7 cellular contexts compared by ENCODE assay signal in the genomic region with DNA sequence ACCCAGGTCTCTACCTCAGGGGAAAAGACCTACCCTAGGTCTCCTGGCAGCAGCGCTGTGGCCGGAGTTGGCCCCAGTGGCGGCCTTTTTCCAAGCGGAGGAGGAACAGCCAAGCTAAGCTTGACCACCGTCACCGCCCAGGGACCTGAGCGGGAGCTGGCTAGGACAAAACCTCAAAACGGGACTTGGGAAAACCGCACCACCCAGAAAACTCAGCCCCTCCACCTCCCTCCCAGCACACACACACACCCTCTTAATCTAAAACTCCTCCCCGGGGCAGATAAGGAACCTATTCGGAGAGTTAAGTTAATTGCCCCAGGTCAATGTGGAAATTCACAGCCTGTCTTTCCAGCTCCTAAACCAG. TPM values are rescaled to one million over a fixed set of nuclear protein-coding genes. Genes with fewer than 3 reads are reported as not detected.
A peak's percentile ranks its signal among the peaks of the same experiment; 100 is the strongest.
DNase-seq lines count a peak whose midpoint lies in the region; ATAC-seq and TF ChIP-seq lines count a peak whose summit lies in the region.

No MANE protein-coding gene starts in this region.

- ATAC-seq in WTC11 (peak; percentile 2; the same call in 1 of the 2 replicates), left ventricle myocardium superior (peak; percentile 13), HG03280 (IDR thresholded peaks at IDR 0.05; ENCODE audit: unreplicated experiment) (no peak), GM19351 (IDR thresholded peaks at IDR 0.05; ENCODE audit: unreplicated experiment) (no peak)

- H3K4me1 ChIP-seq in HUES6 (ENCODE audit: control insufficient read depth, insufficient read depth, low read length) (peaks cover 22% of the 10 kb centered on the region), sigmoid colon (peaks cover 0 to 31% (median 14%) of the 10 kb centered on the region in 4 donors)

- peak overlapping the region; percentile 25 for H3K27ac Mint-ChIP-seq in WTC11

- peaks cover 4% of the 10 kb centered on the region for H3K27me3 Mint-ChIP-seq in WTC11 (ENCODE audit: low read depth)

- peak overlapping the region; percentile 63 for H3K9ac ChIP-seq in HUES6 (ENCODE audit: low read length)

- TF ChIP-seq POLR2A in sigmoid colon (IDR thresholded peaks at IDR 0.05) = no peak

- DNase-seq in WTC11 (ENCODE audit: low spot score) = peak; percentile 56
- DNase-seq in left ventricle myocardium superior = peak; percentile 72
- no peak for DNase-seq in sigmoid colon
- no peak for DNase-seq in NCI-H526 treated with DMSO at 0.1 percent for 48 hours (lab: John Stamatoyannopoulos, UW)

- H3K9me3 ChIP-seq in HUES6 (ENCODE audit: control insufficient read depth, insufficient read depth, low read depth, low read length) = no peaks in the 10 kb centered on the region
- no peaks in the 10 kb centered on the region for H3K9me3 ChIP-seq in sigmoid colon

- H3K36me3 Mint-ChIP-seq in WTC11 = no peaks in the 10 kb centered on the region

- TF ChIP-seq EP300 in sigmoid colon (IDR thresholded peaks at IDR 0.05) = no peak

- H3K36me3 ChIP-seq in HUES6 (ENCODE audit: control insufficient read depth, insufficient read depth, low read length) (no peaks in the 10 kb centered on the region), sigmoid colon (no peaks in the 10 kb centered on the region)

- POLR2A ChIA-PET in WTC11 (lab: Charles Lee) = interaction anchor here (1.0 to 3.2 kb wide), 4 partner anchors 10 to 109 kb away, joined by 4 to 26 read pairs (median 12); a partner anchor contains a TSS

- H3K27me3 ChIP-seq in HUES6 (ENCODE audit: control insufficient read depth, insufficient read depth, low read length) = no peaks in the 10 kb centered on the region
- H3K27me3 ChIP-seq in sigmoid colon = no peaks in the 10 kb centered on the region

- H3K4me3 ChIP-seq in HUES6 (ENCODE audit: low read depth, low read length) (peak overlapping the region; percentile 97), sigmoid colon (peak overlapping the region in 1 of 4 donors; percentile 66)

- 13 to 36% methylated on average over 11 of the region's 11 CpGs for whole genome bisulfite sequencing in sigmoid colon, 2 donors

- intact Hi-C loops in left ventricle myocardium superior (cut with micrococcal nuclease) = loop anchor here (10.0 kb wide), 1 partner anchor 50 kb away; no protein-coding TSS in a partner anchor
- intact Hi-C loops in sigmoid colon (cut with DNase I) = loop anchor here (5.0 kb wide), 4 partner anchors 78 to 237 kb away; a partner anchor contains a TSS

- peak overlapping the region; percentile 100 for H3K4me3 Mint-ChIP-seq in WTC11

- no peaks in the 10 kb centered on the region for H3K9me3 Mint-ChIP-seq in WTC11

- TF ChIP-seq CTCF in WTC11 (IDR thresholded peaks at IDR 0.05) (no peak), sigmoid colon (IDR thresholded peaks at IDR 0.05) (no peak)

- H3K4me1 Mint-ChIP-seq in WTC11 = peaks cover 30% of the 10 kb centered on the region

- no peak overlapping the region; the same call in 1 of the 2 replicates for H3K27ac ChIP-seq in HUES6 (ENCODE audit: low read depth, low read length)
- peak overlapping the region; percentile 93 to 97 (median 95) for H3K27ac ChIP-seq in sigmoid colon

- CTCF ChIA-PET in WTC11 (lab: Charles Lee) = interaction anchor here (0.7 to 5.3 kb wide), 12 partner anchors 8 to 489 kb away, joined by 3 to 60 read pairs (median 3); a partner anchor contains a TSS

TF ChIP-seq in WTC11, 78 proteins besides CTCF, POLR2A, EP300 and RAD21 (continues in another document):
- no peak for TF ChIP-seq ZNF232 (CRISPR knock-in tag; IDR thresholded peaks at IDR 0.05)
- TF ChIP-seq ZNF396 (CRISPR knock-in tag; IDR thresholded peaks at IDR 0.05; ENCODE audit: borderline replicate concordance) = no peak
- no peak for TF ChIP-seq ATF1 (CRISPR knock-in tag; IDR thresholded peaks at IDR 0.05)
- TF ChIP-seq, protein P1, sequence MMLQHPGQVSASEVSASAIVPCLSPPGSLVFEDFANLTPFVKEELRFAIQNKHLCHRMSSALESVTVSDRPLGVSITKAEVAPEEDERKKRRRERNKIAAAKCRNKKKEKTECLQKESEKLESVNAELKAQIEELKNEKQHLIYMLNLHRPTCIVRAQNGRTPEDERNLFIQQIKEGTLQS (CRISPR knock-in tag; conservative IDR thresholded peaks at IDR 0.05) = no peak
- TF ChIP-seq TP53 (CRISPR knock-in tag; IDR thresholded peaks at IDR 0.05) = no peak
- TF ChIP-seq, protein P2, sequence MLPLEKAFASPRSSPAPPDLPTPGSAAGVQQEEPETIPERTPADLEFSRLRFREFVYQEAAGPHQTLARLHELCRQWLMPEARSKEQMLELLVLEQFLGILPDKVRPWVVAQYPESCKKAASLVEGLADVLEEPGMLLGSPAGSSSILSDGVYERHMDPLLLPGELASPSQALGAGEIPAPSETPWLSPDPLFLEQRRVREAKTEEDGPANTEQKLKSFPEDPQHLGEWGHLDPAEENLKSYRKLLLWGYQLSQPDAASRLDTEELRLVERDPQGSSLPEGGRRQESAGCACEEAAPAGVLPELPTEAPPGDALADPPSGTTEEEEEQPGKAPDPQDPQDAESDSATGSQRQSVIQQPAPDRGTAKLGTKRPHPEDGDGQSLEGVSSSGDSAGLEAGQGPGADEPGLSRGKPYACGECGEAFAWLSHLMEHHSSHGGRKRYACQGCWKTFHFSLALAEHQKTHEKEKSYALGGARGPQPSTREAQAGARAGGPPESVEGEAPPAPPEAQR (CRISPR knock-in tag; IDR thresholded peaks at IDR 0.05) = no peak
- TF ChIP-seq ETV6 (CRISPR knock-in tag; IDR thresholded peaks at IDR 0.05) = no peak
- TF ChIP-seq, protein P3, sequence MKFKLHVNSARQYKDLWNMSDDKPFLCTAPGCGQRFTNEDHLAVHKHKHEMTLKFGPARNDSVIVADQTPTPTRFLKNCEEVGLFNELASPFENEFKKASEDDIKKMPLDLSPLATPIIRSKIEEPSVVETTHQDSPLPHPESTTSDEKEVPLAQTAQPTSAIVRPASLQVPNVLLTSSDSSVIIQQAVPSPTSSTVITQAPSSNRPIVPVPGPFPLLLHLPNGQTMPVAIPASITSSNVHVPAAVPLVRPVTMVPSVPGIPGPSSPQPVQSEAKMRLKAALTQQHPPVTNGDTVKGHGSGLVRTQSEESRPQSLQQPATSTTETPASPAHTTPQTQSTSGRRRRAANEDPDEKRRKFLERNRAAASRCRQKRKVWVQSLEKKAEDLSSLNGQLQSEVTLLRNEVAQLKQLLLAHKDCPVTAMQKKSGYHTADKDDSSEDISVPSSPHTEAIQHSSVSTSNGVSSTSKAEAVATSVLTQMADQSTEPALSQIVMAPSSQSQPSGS (CRISPR knock-in tag; IDR thresholded peaks at IDR 0.05; ENCODE audit: borderline replicate concordance, low read depth) = no peak
- no peak for TF ChIP-seq TEAD1 (CRISPR knock-in tag; IDR thresholded peaks at IDR 0.05)
- TF ChIP-seq, protein P4, sequence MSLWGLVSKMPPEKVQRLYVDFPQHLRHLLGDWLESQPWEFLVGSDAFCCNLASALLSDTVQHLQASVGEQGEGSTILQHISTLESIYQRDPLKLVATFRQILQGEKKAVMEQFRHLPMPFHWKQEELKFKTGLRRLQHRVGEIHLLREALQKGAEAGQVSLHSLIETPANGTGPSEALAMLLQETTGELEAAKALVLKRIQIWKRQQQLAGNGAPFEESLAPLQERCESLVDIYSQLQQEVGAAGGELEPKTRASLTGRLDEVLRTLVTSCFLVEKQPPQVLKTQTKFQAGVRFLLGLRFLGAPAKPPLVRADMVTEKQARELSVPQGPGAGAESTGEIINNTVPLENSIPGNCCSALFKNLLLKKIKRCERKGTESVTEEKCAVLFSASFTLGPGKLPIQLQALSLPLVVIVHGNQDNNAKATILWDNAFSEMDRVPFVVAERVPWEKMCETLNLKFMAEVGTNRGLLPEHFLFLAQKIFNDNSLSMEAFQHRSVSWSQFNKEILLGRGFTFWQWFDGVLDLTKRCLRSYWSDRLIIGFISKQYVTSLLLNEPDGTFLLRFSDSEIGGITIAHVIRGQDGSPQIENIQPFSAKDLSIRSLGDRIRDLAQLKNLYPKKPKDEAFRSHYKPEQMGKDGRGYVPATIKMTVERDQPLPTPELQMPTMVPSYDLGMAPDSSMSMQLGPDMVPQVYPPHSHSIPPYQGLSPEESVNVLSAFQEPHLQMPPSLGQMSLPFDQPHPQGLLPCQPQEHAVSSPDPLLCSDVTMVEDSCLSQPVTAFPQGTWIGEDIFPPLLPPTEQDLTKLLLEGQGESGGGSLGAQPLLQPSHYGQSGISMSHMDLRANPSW (CRISPR knock-in tag; conservative IDR thresholded peaks at IDR 0.05; ENCODE audit: low read depth) = no peak
- TF ChIP-seq GTF2I (CRISPR knock-in tag; conservative IDR thresholded peaks at IDR 0.05) = no peak
- no peak for TF ChIP-seq ZNF263 (CRISPR knock-in tag; IDR thresholded peaks at IDR 0.05; ENCODE audit: low read depth)
- TF ChIP-seq, protein P5, sequence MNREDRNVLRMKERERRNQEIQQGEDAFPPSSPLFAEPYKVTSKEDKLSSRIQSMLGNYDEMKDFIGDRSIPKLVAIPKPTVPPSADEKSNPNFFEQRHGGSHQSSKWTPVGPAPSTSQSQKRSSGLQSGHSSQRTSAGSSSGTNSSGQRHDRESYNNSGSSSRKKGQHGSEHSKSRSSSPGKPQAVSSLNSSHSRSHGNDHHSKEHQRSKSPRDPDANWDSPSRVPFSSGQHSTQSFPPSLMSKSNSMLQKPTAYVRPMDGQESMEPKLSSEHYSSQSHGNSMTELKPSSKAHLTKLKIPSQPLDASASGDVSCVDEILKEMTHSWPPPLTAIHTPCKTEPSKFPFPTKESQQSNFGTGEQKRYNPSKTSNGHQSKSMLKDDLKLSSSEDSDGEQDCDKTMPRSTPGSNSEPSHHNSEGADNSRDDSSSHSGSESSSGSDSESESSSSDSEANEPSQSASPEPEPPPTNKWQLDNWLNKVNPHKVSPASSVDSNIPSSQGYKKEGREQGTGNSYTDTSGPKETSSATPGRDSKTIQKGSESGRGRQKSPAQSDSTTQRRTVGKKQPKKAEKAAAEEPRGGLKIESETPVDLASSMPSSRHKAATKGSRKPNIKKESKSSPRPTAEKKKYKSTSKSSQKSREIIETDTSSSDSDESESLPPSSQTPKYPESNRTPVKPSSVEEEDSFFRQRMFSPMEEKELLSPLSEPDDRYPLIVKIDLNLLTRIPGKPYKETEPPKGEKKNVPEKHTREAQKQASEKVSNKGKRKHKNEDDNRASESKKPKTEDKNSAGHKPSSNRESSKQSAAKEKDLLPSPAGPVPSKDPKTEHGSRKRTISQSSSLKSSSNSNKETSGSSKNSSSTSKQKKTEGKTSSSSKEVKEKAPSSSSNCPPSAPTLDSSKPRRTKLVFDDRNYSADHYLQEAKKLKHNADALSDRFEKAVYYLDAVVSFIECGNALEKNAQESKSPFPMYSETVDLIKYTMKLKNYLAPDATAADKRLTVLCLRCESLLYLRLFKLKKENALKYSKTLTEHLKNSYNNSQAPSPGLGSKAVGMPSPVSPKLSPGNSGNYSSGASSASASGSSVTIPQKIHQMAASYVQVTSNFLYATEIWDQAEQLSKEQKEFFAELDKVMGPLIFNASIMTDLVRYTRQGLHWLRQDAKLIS (CRISPR knock-in tag; IDR thresholded peaks at IDR 0.05; ENCODE audit: borderline replicate concordance) = no peak

RNA-seq across cellular contexts. Expression of a gene that starts 2.7 kb away (rescaled TPM):
- total RNA-seq in WTC11 (2021) = 22.3 to 24.3 TPM (median 23.9 TPM) in 3 replicates
- total RNA-seq in left ventricle myocardium superior = 1.8 TPM
- 10 to 100 TPM in 1 of 4 donors, 1 to 10 TPM in 3; 4.6 to 10.5 (median 5.9) TPM for total RNA-seq in sigmoid colon
- polyA plus RNA-seq in sigmoid colon = 1 to 10 TPM in 2 of 3 donors, under 1 TPM in 1; 0.46 to 4.0 (median 1.2) TPM

Comparison
In these comparisons a context has a peak if more than half of its experiments do, and no peak if none do; other contexts are left out.
1. ATAC-seq: peak in WTC11 (single experiment) and left ventricle myocardium superior (single experiment); none in HG03280 (single experiment) and GM19351 (single experiment).
2. DNase-seq: peak in WTC11 (single experiment) and left ventricle myocardium superior (single experiment); none in sigmoid colon (single experiment) and NCI-H526 treated with DMSO at 0.1 percent for 48 hours (single experiment).